In genomic region chr15:62752687-62753517, GRCh38 we compare ENCODE assay signal across 13 cellular contexts.
DNase-seq lines count a peak whose midpoint lies in the region; ATAC-seq, FAIRE-seq and TF ChIP-seq lines count a peak whose summit lies in the region.
"Had no signal": no experiment of that assay in that cellular context is flagged by ENCODE, and none has a peak within 500 bp of the region (broad histone marks: within the 10 kb centered on the region; RNA-seq: fewer than 3 reads in every experiment).

No MANE protein-coding gene starts in this region.

- TF ChIP-seq CTCF in right lobe of liver (IDR thresholded peaks at IDR 0.05) (no peak), HepG2 (CRISPR knock-in tag; IDR thresholded peaks at IDR 0.05) (no peak), brain microvascular endothelial cell (IDR thresholded peaks at IDR 0.05; ENCODE audit: low read depth, low read length, missing control alignments) (no peak)

- H3K4me2 ChIP-seq in HepG2 (ENCODE audit: low read depth, low read length): no peak overlapping the region

- no peaks in the 10 kb centered on the region for H3K27me3 ChIP-seq in right lobe of liver
- no peaks in the 10 kb centered on the region for H3K27me3 ChIP-seq in HepG2 (ENCODE audit: control insufficient read depth in 1 of 2, insufficient read depth in 2 of 2, low read length in 2 of 2)
- H3K27me3 ChIP-seq in brain microvascular endothelial cell (replicated peaks): no peaks in the 10 kb centered on the region

- POLR2A ChIA-PET in HepG2 (lab: Yijun Ruan, JAX): no interaction called here

- H3K9me3 ChIP-seq in right lobe of liver: no peaks in the 10 kb centered on the region
- no peaks in the 10 kb centered on the region for H3K9me3 ChIP-seq in HepG2 (ENCODE audit: low read length)

- BruUV-seq in HepG2 (replicated peaks; lab: Mats Ljungman, UMichigan): no TSS peak

- CTCF ChIA-PET in HepG2 (lab: Yijun Ruan, JAX; ENCODE audit: low intra/inter-chr PET ratio, low total read pairs): no interaction called here

- no peaks in the 10 kb centered on the region for H3K36me3 ChIP-seq in right lobe of liver
- H3K36me3 ChIP-seq in HepG2 (replicated peaks in 1 of 2; ENCODE audit: control insufficient read depth in 1 of 2, insufficient read depth in 2 of 2, low read length in 2 of 2): no peaks in the 10 kb centered on the region; a peak in 1 of 5 replicates
- H3K36me3 ChIP-seq in brain microvascular endothelial cell (replicated peaks): no peaks in the 10 kb centered on the region

- H3K9ac ChIP-seq in HepG2 (ENCODE audit: insufficient read depth, low read depth, low read length): no peak overlapping the region

- in situ Hi-C loops in HepG2 (cut with HindIII; ENCODE audit: extremely low pct_ligation_motif_present, low pct_unique_long_range_greater_than_20kb) (no loop called here), brain microvascular endothelial cell (cut with HindIII; ENCODE audit: low pct_ligation_motif_present, low sequenced_read_pairs) (no loop called here)

- H2AFZ ChIP-seq in HepG2 (ENCODE audit: low read length): no peak overlapping the region

- TF ChIP-seq EP300 in HepG2 (IDR thresholded peaks at IDR 0.05; ENCODE audit: low read depth in 2 of 2, low read length in 2 of 2) (no peak), HepG2 (CRISPR knock-in tag; IDR thresholded peaks at IDR 0.05; ENCODE audit: borderline replicate concordance) (no peak)

- H3K27ac ChIP-seq in right lobe of liver: no peak overlapping the region
- no peak overlapping the region for H3K27ac ChIP-seq in HepG2 (ENCODE audit: extremely low read length, insufficient read depth, low read length)
- peak overlapping the region; percentile 21 for H3K27ac ChIP-seq in brain microvascular endothelial cell

- no peak for TF ChIP-seq POLR2A in right lobe of liver (IDR thresholded peaks at IDR 0.05)
- TF ChIP-seq POLR2A in HepG2 (IDR thresholded peaks at IDR 0.05; ENCODE audit: insufficient read depth in 1 of 2, low read depth in 2 of 2, low read length in 2 of 2): no peak

- WGBS in right lobe of liver (ENCODE audit: insufficient coverage, low coverage, low lambda C conversion rate, missing lambda C conversion rate): 96% methylated on average over 6 of the region's 6 CpGs
- WGBS in HepG2 (ENCODE audit: low lambda C conversion rate): 93% methylated on average over 6 of the region's 6 CpGs

- H4K20me1 ChIP-seq in HepG2 (ENCODE audit: insufficient read depth, low read length): no peaks in the 10 kb centered on the region

- intact Hi-C loops in right lobe of liver (cut with DNase I): no loop called here
- intact Hi-C loops in HepG2 (cut with micrococcal nuclease; ENCODE audit: unreplicated experiment): no loop called here

- ATAC-seq in right lobe of liver: peak in 3 of 4 donors; percentile 46 to 65 (median 50)
- no peak for ATAC-seq in HepG2
- no peak for ATAC-seq in HG03378 (IDR thresholded peaks at IDR 0.05; ENCODE audit: unreplicated experiment)
- no peak for ATAC-seq in HG03457 (IDR thresholded peaks at IDR 0.05; ENCODE audit: unreplicated experiment)
- ATAC-seq: effector memory CD8-positive, alpha-beta T cell; left colon had no signal

- no peaks in the 10 kb centered on the region for H3K79me2 ChIP-seq in HepG2 (ENCODE audit: insufficient read depth, low read length)

- H3K4me1 ChIP-seq in right lobe of liver: peaks cover 0 to 6% (median 0%) of the 10 kb centered on the region in 4 donors
- peaks cover 43% of the 10 kb centered on the region for H3K4me1 ChIP-seq in HepG2 (ENCODE audit: insufficient read depth, low read length)

- DNase-seq in right lobe of liver: no peak
- no peak for DNase-seq in HepG2 (ENCODE audit: low spot score)
- peak; percentile 12 for DNase-seq in brain microvascular endothelial cell
- peak; percentile 47 for DNase-seq in iris pigment epithelial cell (ENCODE audit: low read depth)
- no peak for DNase-seq in dermis blood vessel endothelial cell
- no peak for DNase-seq in MV-4-11 (lab: John Stamatoyannopoulos, UW)
- DNase-seq: effector memory CD8-positive, alpha-beta T cell; GOT3; left colon; NCI-H2107; stimulated activated CD4-positive, alpha-beta T cell treated with anti-CD3 and anti-CD28 coated beads, Interleukin-15, amount 100 ng/mL, for 24 hours had no signal

- H3K4me3 ChIP-seq in right lobe of liver (no peak overlapping the region), HepG2 (replicated peaks in 1 of 3; ENCODE audit: insufficient read depth in 1 of 3, low read depth in 2 of 3, low read length in 3 of 3) (no peak overlapping the region), brain microvascular endothelial cell (ENCODE audit: low read depth, low read length) (no peak overlapping the region)

- no peak for FAIRE-seq in HepG2 (lab: Jason Lieb, UNC)

- no peak for TF ChIP-seq RAD21 in HepG2 (CRISPR knock-in tag; IDR thresholded peaks at IDR 0.05)

TF ChIP-seq in HepG2, 621 proteins besides CTCF, POLR2A, EP300 and RAD21:
- TF ChIP-seq ZNF136 (CRISPR knock-in tag; IDR thresholded peaks at IDR 0.05; ENCODE audit: low read depth): no peak
- TF ChIP-seq ZNF281 (CRISPR knock-in tag; IDR thresholded peaks at IDR 0.05; ENCODE audit: borderline replicate concordance): no peak
- TF ChIP-seq ZNF558 (CRISPR knock-in tag; IDR thresholded peaks at IDR 0.05; ENCODE audit: borderline replicate concordance): no peak
- no peak for TF ChIP-seq SRSF9 (IDR thresholded peaks at IDR 0.05; ENCODE audit: borderline replicate concordance, insufficient read depth, low read depth, low read length, poor library complexity, severe bottlenecking)
- TF ChIP-seq MAFK (conservative IDR thresholded peaks at IDR 0.05 in 1 of 2, IDR thresholded peaks at IDR 0.05 in 1 of 2; ENCODE audit: low read length in 2 of 2): peak in 1 of 2 experiments; percentile 18; a peak in 1 of 4 replicates
- TF ChIP-seq NFIB (CRISPR knock-in tag; IDR thresholded peaks at IDR 0.05; ENCODE audit: borderline replicate concordance): no peak

Comparison
In these comparisons a context has a peak if more than half of its experiments do, and no peak if none do; other contexts are left out.
1. ATAC-seq: peak in right lobe of liver (3 of 4); none in HepG2 (single experiment), HG03378 (single experiment) and HG03457 (single experiment).
2. DNase-seq: peak in brain microvascular endothelial cell (single experiment) and iris pigment epithelial cell (single experiment); none in right lobe of liver (0 of 3), HepG2 (single experiment), dermis blood vessel endothelial cell (single experiment) and MV-4-11 (single experiment).